In the genomic region with DNA sequence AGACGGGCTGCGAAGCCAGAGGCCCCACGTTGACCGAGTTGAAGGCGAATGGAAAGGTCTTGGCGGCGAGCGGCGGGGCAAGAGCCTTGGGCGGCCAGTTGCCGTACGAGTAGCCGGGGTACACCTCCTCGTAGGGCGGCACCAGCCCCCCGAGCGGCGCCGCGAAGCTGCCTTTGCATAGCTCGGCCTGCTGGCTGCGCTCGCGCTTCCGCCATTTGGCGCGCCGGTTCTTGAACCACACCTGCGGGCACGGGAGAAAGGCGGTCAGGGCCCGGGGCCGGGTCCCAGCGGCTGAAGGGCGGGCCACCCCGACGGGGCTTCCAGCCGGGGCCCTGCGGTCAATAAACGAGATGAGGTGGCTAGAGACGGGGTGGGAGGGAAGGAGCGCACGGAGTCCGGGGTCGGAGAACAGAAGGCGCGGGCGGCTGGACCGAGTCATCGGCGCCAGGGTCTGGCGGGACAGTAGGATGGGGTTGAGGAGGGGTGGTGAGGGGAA, we compare ENCODE assay signal across 1 cellular context.
TF ChIP-seq lines count a peak whose summit lies in the region.

No MANE protein-coding gene starts in this region.

TF ChIP-seq in HCT116, 20 proteins besides CTCF, POLR2A, EP300 and RAD21:
- peak; percentile 80 for TF ChIP-seq YY1 (IDR thresholded peaks at IDR 0.05; ENCODE audit: extremely low read depth, insufficient replicate concordance, low read depth, low read length)
- no peak for TF ChIP-seq EGR1 (IDR thresholded peaks at IDR 0.05; ENCODE audit: low read depth)
- peak; percentile 72; the same call in 1 of the 2 replicates for TF ChIP-seq ZFX (IDR thresholded peaks at IDR 0.05)
